Comparison of ENCODE assay signal across 34 cellular contexts in genomic region chrX:56468441-56468840, GRCh38.
"Had no signal": no experiment of that assay in that cellular context is flagged by ENCODE, and none has a peak within 500 bp of the region (broad histone marks: within the 10 kb centered on the region; RNA-seq: fewer than 3 reads in every experiment).

No MANE protein-coding gene starts in this region.

- DNase-seq: activated CD4-positive, alpha-beta memory T cell treated with anti-CD3 and anti-CD28 coated beads, Interleukin-2, amount 10 ng/mL, durations not matched to agents 7 days and 5 days; activated CD4-positive, alpha-beta T cell treated with anti-CD3 and anti-CD28 coated beads for 1 hour; activated CD4-positive, alpha-beta T cell treated with anti-CD3 and anti-CD28 coated beads for 48 hours; activated CD4-positive, CD25-positive, alpha-beta regulatory T cell; activated CD8-positive, alpha-beta memory T cell treated with anti-CD3 and anti-CD28 coated beads for 24 hours; activated CD8-positive, alpha-beta memory T cell treated with anti-CD3 and anti-CD28 coated beads, Interleukin-2, amount 10 ng/mL, durations not matched to agents 7 days and 5 days; activated CD8-positive, alpha-beta memory T cell treated with anti-CD3 and anti-CD28 coated beads, Interleukin-2, amount 50 U/mL, for 48 hours; activated gamma-delta T cell; activated naive CD4-positive, alpha-beta T cell treated with Interleukin-2 at 50 U/mL for 16 hours; activated naive CD8-positive, alpha-beta T cell treated with anti-CD3 and anti-CD28 coated beads, Interleukin-2, amount 10 ng/mL, durations not matched to agents 7 days and 5 days; amygdala; Kasumi-1; KG1; MM.1S; MV-4-11; NCI-H1092; NCI-H1417 treated with DMSO at 0.1 percent for 48 hours; NCI-H187 treated with DMSO at 0.1 percent for 48 hours; NCI-H2081; NCI-H2171; NCI-H446; NCI-H510A treated with DMSO at 0.1 percent for 48 hours; NCI-H69; NK-92 treated with Interleukin-12 subunit alpha and Interleukin-12 subunit beta, amount 100 ng/mL, for 24 hours; PC-3; Peyer's patch; SJCRH30; T1000; WERI-Rb-1 had no signal

- H3K36me3 ChIP-seq: ascending aorta, cardiac muscle cell, Peyer's patch, SJCRH30, WERI-Rb-1 had no signal

- H3K27me3 ChIP-seq: ascending aorta, cardiac muscle cell, Peyer's patch, SJCRH30 had no signal

- H3K4me1 ChIP-seq: ascending aorta, Peyer's patch, SJCRH30 had no signal

- ATAC-seq: activated CD8-positive, alpha-beta memory T cell treated with anti-CD3 and anti-CD28 coated beads, Interleukin-2, amount 10 ng/mL, durations not matched to agents 7 days and 5 days; PC-3; Right ventricle myocardium inferior had no signal

- H3K4me3 ChIP-seq: ascending aorta, cardiac muscle cell, Peyer's patch, SJCRH30, SK-N-MC had no signal

- H3K27ac ChIP-seq: ascending aorta, cardiac muscle cell, Peyer's patch, RWPE1, SJCRH30, SK-N-MC, WERI-Rb-1 had no signal

- H3K9me3 ChIP-seq: Peyer's patch, SJCRH30 had no signal
